Comparison of ENCODE assay signal across 10 cellular contexts in genomic region chr10:110151467-110151866, GRCh38. TPM values are rescaled to one million over a fixed set of nuclear protein-coding genes. Genes with fewer than 3 reads are reported as not detected.
DNase-seq lines count a peak whose midpoint lies in the region; ATAC-seq and TF ChIP-seq lines count a peak whose summit lies in the region.
"Had no signal": no experiment of that assay in that cellular context is flagged by ENCODE, and none has a peak within 500 bp of the region (broad histone marks: within the 10 kb centered on the region; RNA-seq: fewer than 3 reads in every experiment).

No MANE protein-coding gene starts in this region.

- no peak for TF ChIP-seq EP300 in ovary (IDR thresholded peaks at IDR 0.05)

- in situ Hi-C loops in GM13976 (cut with MboI; ENCODE audit: low sequenced_read_pairs, unreplicated experiment): no loop called here

- WGBS in right lobe of liver (ENCODE audit: insufficient coverage, low coverage, low lambda C conversion rate, missing lambda C conversion rate): 20% methylated on average over 6 of the region's 8 CpGs
- 29 to 37% (median 36%) methylated on average over 8 of the region's 8 CpGs for WGBS in ovary, 3 donors

- H3K27me3 ChIP-seq in right lobe of liver (no peaks in the 10 kb centered on the region), ovary (no peaks in the 10 kb centered on the region), uterus (no peaks in the 10 kb centered on the region)

- intact Hi-C loops in right lobe of liver (cut with DNase I) (no loop called here), ovary (cut with DNase I) (no loop called here), uterus (cut with DNase I; ENCODE audit: low total_unique reads) (no loop called here)

- H3K27ac ChIP-seq in right lobe of liver: no peak overlapping the region
- H3K27ac ChIP-seq in ovary: no peak overlapping the region
- no peak overlapping the region for H3K27ac ChIP-seq in uterus

- H3K4me1 ChIP-seq in right lobe of liver (no peaks in the 10 kb centered on the region), ovary (ENCODE audit: insufficient read depth) (no peaks in the 10 kb centered on the region), uterus (no peaks in the 10 kb centered on the region)

- H3K9me3 ChIP-seq in right lobe of liver (no peaks in the 10 kb centered on the region), ovary (no peaks in the 10 kb centered on the region), uterus (no peaks in the 10 kb centered on the region)

- H3K4me3 ChIP-seq in right lobe of liver (no peak overlapping the region), ovary (no peak overlapping the region), uterus (no peak overlapping the region)

- TF ChIP-seq POLR2A in right lobe of liver (IDR thresholded peaks at IDR 0.05): no peak
- no peak for TF ChIP-seq POLR2A in ovary (IDR thresholded peaks at IDR 0.05)
- no peak for TF ChIP-seq POLR2A in uterus (IDR thresholded peaks at IDR 0.05)

- peak; percentile 53 to 87 (median 70) for ATAC-seq in right lobe of liver
- ATAC-seq in HG03095 (IDR thresholded peaks at IDR 0.05; ENCODE audit: unreplicated experiment): no peak

- H3K36me3 ChIP-seq in right lobe of liver: no peaks in the 10 kb centered on the region
- no peaks in the 10 kb centered on the region for H3K36me3 ChIP-seq in ovary
- no peaks in the 10 kb centered on the region for H3K36me3 ChIP-seq in uterus

- DNase-seq in COLO668 (lab: John Stamatoyannopoulos, UW; ENCODE audit: unreplicated experiment) (peak; percentile 81), LHCN-M2 (ENCODE audit: low read depth) (peak; percentile 19), SW480 (ENCODE audit: low spot score) (peak; percentile 52), right lobe of liver (peak in 1 of 3 donors; percentile 71), ovary (no peak), GM13976 (ENCODE audit: low spot score) (no peak), uterus (no peak)
- DNase-seq: activated CD4-positive, alpha-beta T cell treated with anti-CD3 and anti-CD28 coated beads for 4 hours; OCI-M1 had no signal

- TF ChIP-seq CTCF in right lobe of liver (IDR thresholded peaks at IDR 0.05) (no peak), ovary (IDR thresholded peaks at IDR 0.05) (no peak), GM13976 (IDR thresholded peaks at IDR 0.05; ENCODE audit: borderline replicate concordance, control extremely low read depth, extremely low read depth, insufficient read depth, missing control alignments) (no peak), uterus (IDR thresholded peaks at IDR 0.05) (no peak)

RNA-seq across cellular contexts. Expression of gene MXI1, which starts 55.9 kb away (rescaled TPM):
- total RNA-seq in LHCN-M2 (2014; rRNA removed) (9.7 and 10.6 TPM in 2 replicates), right lobe of liver (10 to 100 TPM; 17.1 to 32.6 (median 26.5) TPM), ovary (10 to 100 TPM; 41.9 to 80.0 (median 60.8) TPM), uterus (10 to 100 TPM; 27.4 to 52.9 (median 51.6) TPM)
- polyA plus RNA-seq in LHCN-M2 (2012): 7.0 TPM
- 100 to 1,000 TPM in 1 of 2 donors, 10 to 100 TPM in 1; 75.4 to 100 TPM for polyA plus RNA-seq in ovary

Comparison
In these comparisons a context has a peak if more than half of its experiments do, and no peak if none do; other contexts are left out.
1. DNase-seq: peak in COLO668 (single experiment), LHCN-M2 (single experiment) and SW480 (single experiment); none in ovary (0 of 5), GM13976 (single experiment) and uterus (0 of 2).